In genomic region chr4:6781561-6781960, GRCh38 we compare ENCODE assay signal across 8 cellular contexts. TPM values are rescaled to one million over a fixed set of nuclear protein-coding genes. Genes with fewer than 3 reads are reported as not detected.
DNase-seq lines count a peak whose midpoint lies in the region; ATAC-seq and TF ChIP-seq lines count a peak whose summit lies in the region.

No MANE protein-coding gene starts in this region.

- peaks cover 3% of the 10 kb centered on the region for H3K27me3 Mint-ChIP-seq in mesothelial cell of epicardium (ENCODE audit: low read depth)

- H3K4me3 ChIP-seq in cardiac muscle cell (peak overlapping the region; percentile 68), astrocyte of the spinal cord (ENCODE audit: low read depth, low read length) (peak overlapping the region; percentile 58), upper lobe of left lung (peak overlapping the region in 3 of 4 donors; percentile 96 to 99 (median 96))

- H3K36me3 ChIP-seq in cardiac muscle cell (no peaks in the 10 kb centered on the region), upper lobe of left lung (peaks cover 0 to under 1% (median 0%) of the 10 kb centered on the region in 4 donors)

- peak overlapping the region; percentile 77 for H3K27ac Mint-ChIP-seq in mesothelial cell of epicardium

- ATAC-seq in Right ventricle myocardium superior (ENCODE audit: poor library complexity) (no peak), upper lobe of left lung (ENCODE audit: low FRiP score in 2 of 2) (no peak), HG03159 (IDR thresholded peaks at IDR 0.05; ENCODE audit: unreplicated experiment) (no peak)

- peaks cover 40% of the 10 kb centered on the region for H3K4me1 Mint-ChIP-seq in mesothelial cell of epicardium

- no peaks in the 10 kb centered on the region for H3K9me3 Mint-ChIP-seq in mesothelial cell of epicardium

- TF ChIP-seq EP300 in upper lobe of left lung (IDR thresholded peaks at IDR 0.05), result no peak

- no peaks in the 10 kb centered on the region for H3K36me3 Mint-ChIP-seq in mesothelial cell of epicardium

- TF ChIP-seq POLR2A in upper lobe of left lung (IDR thresholded peaks at IDR 0.05), result no peak

- peak overlapping the region; percentile 63 for H3K4me3 Mint-ChIP-seq in mesothelial cell of epicardium

- H3K27me3 ChIP-seq in cardiac muscle cell, result peaks cover 5% of the 10 kb centered on the region
- H3K27me3 ChIP-seq in upper lobe of left lung, result no peaks in the 10 kb centered on the region

- H3K4me1 ChIP-seq in cardiac muscle cell (ENCODE audit: low read depth) (peaks cover 23% of the 10 kb centered on the region), upper lobe of left lung (peaks cover 13 to 26% (median 19%) of the 10 kb centered on the region in 4 donors)

- H3K9me3 ChIP-seq in cardiac muscle cell (ENCODE audit: low read depth) (no peaks in the 10 kb centered on the region), upper lobe of left lung (no peaks in the 10 kb centered on the region)

- H3K27ac ChIP-seq in cardiac muscle cell (no peak overlapping the region), upper lobe of left lung (peak overlapping the region in 1 of 4 donors; percentile 98)

- no peak for TF ChIP-seq CTCF in cardiac muscle cell (IDR thresholded peaks at IDR 0.05; ENCODE audit: low read depth, low read length)
- no peak for TF ChIP-seq CTCF in astrocyte of the spinal cord (IDR thresholded peaks at IDR 0.05; ENCODE audit: low read depth, low read length)
- TF ChIP-seq CTCF in mesothelial cell of epicardium (IDR thresholded peaks at IDR 0.05; ENCODE audit: unreplicated experiment), result no peak
- TF ChIP-seq CTCF in upper lobe of left lung (IDR thresholded peaks at IDR 0.05), result no peak

- intact Hi-C loops in Right ventricle myocardium superior (cut with DNase I), result loop anchor here (5.0 kb wide), 2 partner anchors 59 to 81 kb away; no protein-coding TSS in a partner anchor

- in situ Hi-C loops in astrocyte of the spinal cord (cut with HindIII; ENCODE audit: low sequenced_read_pairs), result no loop called here

- 81 to 82% methylated on average over 6 of the region's 6 CpGs for WGBS in upper lobe of left lung, 2 donors

- DNase-seq in cardiac muscle cell (ENCODE audit: low read depth in 1 of 2, low spot score in 1 of 2), result no peak
- no peak for DNase-seq in Right ventricle myocardium superior
- no peak for DNase-seq in astrocyte of the spinal cord (ENCODE audit: low read depth, low spot score)
- no peak for DNase-seq in mesothelial cell of epicardium (ENCODE audit: low spot score in 2 of 2, unreplicated experiment in 2 of 2)
- DNase-seq in upper lobe of left lung, result no peak
- no peak for DNase-seq in NCI-H2107 (lab: John Stamatoyannopoulos, UW)
- DNase-seq in NCI-H2081 (lab: John Stamatoyannopoulos, UW), result no peak

RNA-seq across cellular contexts. Expression of gene KIAA0232, which starts 1.0 kb away (rescaled TPM):
- total RNA-seq in cardiac muscle cell (25.8 and 28.7 TPM in 2 replicates), Right ventricle myocardium superior (75.0 TPM), mesothelial cell of epicardium (36.5 to 39.6 TPM (median 37.8 TPM) in 3 replicates), upper lobe of left lung (10 to 100 TPM; 22.6 to 45.0 (median 24.4) TPM)
- 27.4 and 30.0 TPM in 2 replicates for polyA plus RNA-seq in cardiac muscle cell
